1 cellular context compared by ENCODE assay signal in the genomic region with DNA sequence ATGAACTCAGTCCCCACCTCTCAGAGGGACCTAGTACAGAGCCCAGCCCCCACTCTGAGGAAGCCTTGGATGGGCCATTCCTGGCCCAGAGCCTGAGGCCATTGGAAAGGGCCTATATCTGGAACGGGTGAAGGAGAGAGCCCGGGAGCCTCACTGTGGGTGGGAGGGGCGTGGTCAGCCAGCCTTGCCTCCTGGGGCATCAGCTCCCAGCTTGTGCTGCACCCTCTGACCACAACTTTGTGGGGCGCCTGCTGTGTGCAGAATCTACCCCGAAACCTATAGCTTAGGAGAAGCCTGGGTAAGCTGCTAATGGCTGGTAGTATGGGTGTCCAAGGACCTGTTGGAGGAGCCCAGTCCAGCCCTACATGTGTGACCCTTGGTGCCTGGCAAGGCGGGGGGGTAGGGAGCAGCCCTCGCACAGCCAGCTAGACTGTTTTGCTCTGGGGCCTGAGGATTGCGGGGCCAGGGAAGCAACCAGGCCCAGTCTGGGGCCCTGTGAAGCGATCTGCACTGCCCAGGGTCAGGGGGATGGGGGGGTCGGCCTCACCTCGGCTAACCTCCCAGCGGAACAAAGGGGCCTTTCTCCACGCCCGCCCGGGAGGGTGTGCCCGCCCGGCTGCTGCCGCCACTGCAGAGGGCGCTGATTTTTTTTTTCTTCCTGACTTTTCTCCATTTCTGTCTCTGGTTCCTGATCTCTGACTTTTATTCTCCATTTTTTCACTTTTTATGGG.
A peak's percentile ranks its signal among the peaks of the same experiment; 100 is the strongest.
TF ChIP-seq lines count a peak whose summit lies in the region.

No MANE protein-coding gene starts in this region.

TF ChIP-seq in HepG2, 621 proteins besides CTCF, POLR2A, EP300 and RAD21 (continued from another document and continues in another):
- no peak for TF ChIP-seq SP1 (IDR thresholded peaks at IDR 0.05)
- no peak for TF ChIP-seq SP1 (CRISPR knock-in tag; IDR thresholded peaks at IDR 0.05)
- no peak for TF ChIP-seq REXO4 (CRISPR knock-in tag; IDR thresholded peaks at IDR 0.05; ENCODE audit: borderline replicate concordance)
- TF ChIP-seq THYN1 (CRISPR knock-in tag; IDR thresholded peaks at IDR 0.05; ENCODE audit: borderline replicate concordance, low read depth), result no peak
- peak; percentile 7; the same call in 1 of the 2 replicates for TF ChIP-seq MXD4 (CRISPR knock-in tag; IDR thresholded peaks at IDR 0.05)
- TF ChIP-seq, protein P1, sequence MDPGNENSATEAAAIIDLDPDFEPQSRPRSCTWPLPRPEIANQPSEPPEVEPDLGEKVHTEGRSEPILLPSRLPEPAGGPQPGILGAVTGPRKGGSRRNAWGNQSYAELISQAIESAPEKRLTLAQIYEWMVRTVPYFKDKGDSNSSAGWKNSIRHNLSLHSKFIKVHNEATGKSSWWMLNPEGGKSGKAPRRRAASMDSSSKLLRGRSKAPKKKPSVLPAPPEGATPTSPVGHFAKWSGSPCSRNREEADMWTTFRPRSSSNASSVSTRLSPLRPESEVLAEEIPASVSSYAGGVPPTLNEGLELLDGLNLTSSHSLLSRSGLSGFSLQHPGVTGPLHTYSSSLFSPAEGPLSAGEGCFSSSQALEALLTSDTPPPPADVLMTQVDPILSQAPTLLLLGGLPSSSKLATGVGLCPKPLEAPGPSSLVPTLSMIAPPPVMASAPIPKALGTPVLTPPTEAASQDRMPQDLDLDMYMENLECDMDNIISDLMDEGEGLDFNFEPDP (CRISPR knock-in tag; conservative IDR thresholded peaks at IDR 0.05), result no peak
- no peak for TF ChIP-seq ZNF136 (CRISPR knock-in tag; IDR thresholded peaks at IDR 0.05; ENCODE audit: low read depth)
- TF ChIP-seq POLR2G (IDR thresholded peaks at IDR 0.05; ENCODE audit: low read depth, low read length), result peak; percentile 72
- TF ChIP-seq, protein P2, sequence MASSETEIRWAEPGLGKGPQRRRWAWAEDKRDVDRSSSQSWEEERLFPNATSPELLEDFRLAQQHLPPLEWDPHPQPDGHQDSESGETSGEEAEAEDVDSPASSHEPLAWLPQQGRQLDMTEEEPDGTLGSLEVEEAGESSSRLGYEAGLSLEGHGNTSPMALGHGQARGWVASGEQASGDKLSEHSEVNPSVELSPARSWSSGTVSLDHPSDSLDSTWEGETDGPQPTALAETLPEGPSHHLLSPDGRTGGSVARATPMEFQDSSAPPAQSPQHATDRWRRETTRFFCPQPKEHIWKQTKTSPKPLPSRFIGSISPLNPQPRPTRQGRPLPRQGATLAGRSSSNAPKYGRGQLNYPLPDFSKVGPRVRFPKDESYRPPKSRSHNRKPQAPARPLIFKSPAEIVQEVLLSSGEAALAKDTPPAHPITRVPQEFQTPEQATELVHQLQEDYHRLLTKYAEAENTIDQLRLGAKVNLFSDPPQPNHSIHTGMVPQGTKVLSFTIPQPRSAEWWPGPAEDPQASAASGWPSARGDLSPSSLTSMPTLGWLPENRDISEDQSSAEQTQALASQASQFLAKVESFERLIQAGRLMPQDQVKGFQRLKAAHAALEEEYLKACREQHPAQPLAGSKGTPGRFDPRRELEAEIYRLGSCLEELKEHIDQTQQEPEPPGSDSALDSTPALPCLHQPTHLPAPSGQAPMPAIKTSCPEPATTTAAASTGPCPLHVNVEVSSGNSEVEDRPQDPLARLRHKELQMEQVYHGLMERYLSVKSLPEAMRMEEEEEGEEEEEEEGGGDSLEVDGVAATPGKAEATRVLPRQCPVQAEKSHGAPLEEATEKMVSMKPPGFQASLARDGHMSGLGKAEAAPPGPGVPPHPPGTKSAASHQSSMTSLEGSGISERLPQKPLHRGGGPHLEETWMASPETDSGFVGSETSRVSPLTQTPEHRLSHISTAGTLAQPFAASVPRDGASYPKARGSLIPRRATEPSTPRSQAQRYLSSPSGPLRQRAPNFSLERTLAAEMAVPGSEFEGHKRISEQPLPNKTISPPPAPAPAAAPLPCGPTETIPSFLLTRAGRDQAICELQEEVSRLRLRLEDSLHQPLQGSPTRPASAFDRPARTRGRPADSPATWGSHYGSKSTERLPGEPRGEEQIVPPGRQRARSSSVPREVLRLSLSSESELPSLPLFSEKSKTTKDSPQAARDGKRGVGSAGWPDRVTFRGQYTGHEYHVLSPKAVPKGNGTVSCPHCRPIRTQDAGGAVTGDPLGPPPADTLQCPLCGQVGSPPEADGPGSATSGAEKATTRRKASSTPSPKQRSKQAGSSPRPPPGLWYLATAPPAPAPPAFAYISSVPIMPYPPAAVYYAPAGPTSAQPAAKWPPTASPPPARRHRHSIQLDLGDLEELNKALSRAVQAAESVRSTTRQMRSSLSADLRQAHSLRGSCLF (CRISPR knock-in tag; IDR thresholded peaks at IDR 0.05; ENCODE audit: borderline replicate concordance), result no peak
- 0 out of 2 replicates have a peak, but pooled peaks have one; percentile 61 for TF ChIP-seq NCOA1 (CRISPR knock-in tag; IDR thresholded peaks at IDR 0.05)
- TF ChIP-seq, protein P3, sequence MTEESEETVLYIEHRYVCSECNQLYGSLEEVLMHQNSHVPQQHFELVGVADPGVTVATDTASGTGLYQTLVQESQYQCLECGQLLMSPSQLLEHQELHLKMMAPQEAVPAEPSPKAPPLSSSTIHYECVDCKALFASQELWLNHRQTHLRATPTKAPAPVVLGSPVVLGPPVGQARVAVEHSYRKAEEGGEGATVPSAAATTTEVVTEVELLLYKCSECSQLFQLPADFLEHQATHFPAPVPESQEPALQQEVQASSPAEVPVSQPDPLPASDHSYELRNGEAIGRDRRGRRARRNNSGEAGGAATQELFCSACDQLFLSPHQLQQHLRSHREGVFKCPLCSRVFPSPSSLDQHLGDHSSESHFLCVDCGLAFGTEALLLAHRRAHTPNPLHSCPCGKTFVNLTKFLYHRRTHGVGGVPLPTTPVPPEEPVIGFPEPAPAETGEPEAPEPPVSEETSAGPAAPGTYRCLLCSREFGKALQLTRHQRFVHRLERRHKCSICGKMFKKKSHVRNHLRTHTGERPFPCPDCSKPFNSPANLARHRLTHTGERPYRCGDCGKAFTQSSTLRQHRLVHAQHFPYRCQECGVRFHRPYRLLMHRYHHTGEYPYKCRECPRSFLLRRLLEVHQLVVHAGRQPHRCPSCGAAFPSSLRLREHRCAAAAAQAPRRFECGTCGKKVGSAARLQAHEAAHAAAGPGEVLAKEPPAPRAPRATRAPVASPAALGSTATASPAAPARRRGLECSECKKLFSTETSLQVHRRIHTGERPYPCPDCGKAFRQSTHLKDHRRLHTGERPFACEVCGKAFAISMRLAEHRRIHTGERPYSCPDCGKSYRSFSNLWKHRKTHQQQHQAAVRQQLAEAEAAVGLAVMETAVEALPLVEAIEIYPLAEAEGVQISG (CRISPR knock-in tag; IDR thresholded peaks at IDR 0.05), result 0 out of 2 replicates have a peak, but pooled peaks have one; percentile 10
- no peak for TF ChIP-seq TEAD2 (CRISPR knock-in tag; IDR thresholded peaks at IDR 0.05)
- peak; percentile 6; the same call in 1 of the 2 replicates for TF ChIP-seq KDM2A (CRISPR knock-in tag; IDR thresholded peaks at IDR 0.05; ENCODE audit: borderline replicate concordance, low read depth)
- no peak for TF ChIP-seq PREB (CRISPR knock-in tag; IDR thresholded peaks at IDR 0.05)
- TF ChIP-seq RBM39 (IDR thresholded peaks at IDR 0.05; ENCODE audit: low read depth, low read length, poor library complexity, severe bottlenecking), result peak; percentile 23
- TF ChIP-seq RXRB (CRISPR knock-in tag; IDR thresholded peaks at IDR 0.05; ENCODE audit: borderline replicate concordance), result peak; percentile 99
- TF ChIP-seq IKZF1 (IDR thresholded peaks at IDR 0.05), result no peak
- TF ChIP-seq, protein P4, sequence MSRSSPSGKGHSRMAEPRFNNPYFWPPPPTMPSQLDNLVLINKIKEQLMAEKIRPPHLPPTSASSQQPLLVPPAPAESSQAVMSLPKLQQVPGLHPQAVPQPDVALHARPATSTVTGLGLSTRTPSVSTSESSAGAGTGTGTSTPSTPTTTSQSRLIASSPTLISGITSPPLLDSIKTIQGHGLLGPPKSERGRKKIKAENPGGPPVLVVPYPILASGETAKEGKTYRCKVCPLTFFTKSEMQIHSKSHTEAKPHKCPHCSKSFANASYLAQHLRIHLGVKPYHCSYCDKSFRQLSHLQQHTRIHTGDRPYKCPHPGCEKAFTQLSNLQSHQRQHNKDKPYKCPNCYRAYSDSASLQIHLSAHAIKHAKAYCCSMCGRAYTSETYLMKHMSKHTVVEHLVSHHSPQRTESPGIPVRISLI (CRISPR knock-in tag; IDR thresholded peaks at IDR 0.05; ENCODE audit: borderline replicate concordance), result peak; percentile 96
- TF ChIP-seq, protein P5, sequence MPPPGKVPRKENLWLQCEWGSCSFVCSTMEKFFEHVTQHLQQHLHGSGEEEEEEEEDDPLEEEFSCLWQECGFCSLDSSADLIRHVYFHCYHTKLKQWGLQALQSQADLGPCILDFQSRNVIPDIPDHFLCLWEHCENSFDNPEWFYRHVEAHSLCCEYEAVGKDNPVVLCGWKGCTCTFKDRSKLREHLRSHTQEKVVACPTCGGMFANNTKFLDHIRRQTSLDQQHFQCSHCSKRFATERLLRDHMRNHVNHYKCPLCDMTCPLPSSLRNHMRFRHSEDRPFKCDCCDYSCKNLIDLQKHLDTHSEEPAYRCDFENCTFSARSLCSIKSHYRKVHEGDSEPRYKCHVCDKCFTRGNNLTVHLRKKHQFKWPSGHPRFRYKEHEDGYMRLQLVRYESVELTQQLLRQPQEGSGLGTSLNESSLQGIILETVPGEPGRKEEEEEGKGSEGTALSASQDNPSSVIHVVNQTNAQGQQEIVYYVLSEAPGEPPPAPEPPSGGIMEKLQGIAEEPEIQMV (CRISPR knock-in tag; IDR thresholded peaks at IDR 0.05; ENCODE audit: low read depth), result no peak; the same call in 1 of the 2 replicates
- TF ChIP-seq, protein P6, sequence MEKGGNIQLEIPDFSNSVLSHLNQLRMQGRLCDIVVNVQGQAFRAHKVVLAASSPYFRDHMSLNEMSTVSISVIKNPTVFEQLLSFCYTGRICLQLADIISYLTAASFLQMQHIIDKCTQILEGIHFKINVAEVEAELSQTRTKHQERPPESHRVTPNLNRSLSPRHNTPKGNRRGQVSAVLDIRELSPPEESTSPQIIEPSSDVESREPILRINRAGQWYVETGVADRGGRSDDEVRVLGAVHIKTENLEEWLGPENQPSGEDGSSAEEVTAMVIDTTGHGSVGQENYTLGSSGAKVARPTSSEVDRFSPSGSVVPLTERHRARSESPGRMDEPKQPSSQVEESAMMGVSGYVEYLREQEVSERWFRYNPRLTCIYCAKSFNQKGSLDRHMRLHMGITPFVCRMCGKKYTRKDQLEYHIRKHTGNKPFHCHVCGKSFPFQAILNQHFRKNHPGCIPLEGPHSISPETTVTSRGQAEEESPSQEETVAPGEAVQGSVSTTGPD (CRISPR knock-in tag; IDR thresholded peaks at IDR 0.05), result no peak
- peak; percentile 78 for TF ChIP-seq ZFY (CRISPR knock-in tag; IDR thresholded peaks at IDR 0.05)
- TF ChIP-seq ZNF160 (CRISPR knock-in tag; IDR thresholded peaks at IDR 0.05), result no peak
- TF ChIP-seq PAX8 (CRISPR knock-in tag; IDR thresholded peaks at IDR 0.05; ENCODE audit: borderline replicate concordance), result no peak
- TF ChIP-seq HOXA9 (CRISPR knock-in tag; IDR thresholded peaks at IDR 0.05; ENCODE audit: borderline replicate concordance), result no peak
- TF ChIP-seq SIX4 (CRISPR knock-in tag; IDR thresholded peaks at IDR 0.05), result no peak
- peak; percentile 97 for TF ChIP-seq HNRNPL (IDR thresholded peaks at IDR 0.05; ENCODE audit: low read depth, low read length)
- no peak for TF ChIP-seq ZNF33B (CRISPR knock-in tag; IDR thresholded peaks at IDR 0.05)
- TF ChIP-seq TEAD3 (CRISPR knock-in tag; optimal IDR thresholded peaks at IDR 0.05; ENCODE audit: borderline replicate concordance), result peak; percentile 53
- no peak for TF ChIP-seq ZNF883 (CRISPR knock-in tag; IDR thresholded peaks at IDR 0.05; ENCODE audit: not compliant biosample characterization)
- no peak for TF ChIP-seq GMEB2 (CRISPR knock-in tag; IDR thresholded peaks at IDR 0.05; ENCODE audit: low read depth)
- TF ChIP-seq SP5 (CRISPR knock-in tag; IDR thresholded peaks at IDR 0.05; ENCODE audit: borderline replicate concordance, low read depth), result peak; percentile 76
- no peak; the same call in 1 of the 2 replicates for TF ChIP-seq BRD4 (CRISPR knock-in tag; IDR thresholded peaks at IDR 0.05)
- TF ChIP-seq HNF1A (IDR thresholded peaks at IDR 0.05; ENCODE audit: low read depth), result no peak
- TF ChIP-seq HNF1A (CRISPR knock-in tag; IDR thresholded peaks at IDR 0.05; ENCODE audit: borderline replicate concordance), result peak; percentile 78; the same call in 1 of the 2 replicates
